ENCODE assay signal across 8 cellular contexts in the genomic region with DNA sequence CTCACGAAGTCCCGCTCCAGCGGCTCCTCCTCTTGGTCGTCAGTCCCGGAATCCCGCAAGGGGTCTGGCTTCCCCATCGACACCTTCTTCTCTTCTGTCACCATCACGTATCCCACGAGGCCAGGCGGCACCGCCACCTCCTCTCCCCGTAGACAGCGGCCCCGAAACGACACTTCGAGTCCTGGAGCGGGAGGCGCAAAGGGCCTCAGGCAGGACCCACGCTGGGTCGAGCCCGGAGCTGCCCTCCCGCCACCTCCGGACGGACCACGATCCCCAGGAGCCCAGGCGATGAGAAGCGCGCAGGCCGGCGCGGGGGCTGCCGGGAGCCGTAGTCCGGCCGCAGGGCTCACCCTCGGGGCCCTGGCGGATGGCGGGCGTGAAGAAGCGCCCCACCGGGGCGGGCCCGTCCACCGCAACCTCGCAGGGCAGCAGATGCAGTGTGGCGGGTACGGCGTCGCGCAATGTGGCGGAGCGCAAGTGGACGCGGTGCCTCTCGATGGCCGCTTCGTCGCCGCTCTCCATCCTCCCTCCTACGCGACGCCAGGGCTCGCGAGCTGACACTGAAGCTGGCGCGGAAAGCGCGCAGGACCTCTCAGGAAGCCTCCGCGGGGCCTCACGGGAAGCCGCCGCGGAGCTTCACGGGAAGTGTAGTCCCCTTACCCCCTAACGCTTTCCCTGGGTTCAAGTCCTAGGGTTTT. TPM values are rescaled to one million over a fixed set of nuclear protein-coding genes. Genes with fewer than 3 reads are reported as not detected.
DNase-seq lines count a peak whose midpoint lies in the region; ATAC-seq, FAIRE-seq and TF ChIP-seq lines count a peak whose summit lies in the region.

A gene (minus strand): TSS at position 562 of the 698 bp plus-strand sequence. CDS start 40 bp downstream, at position 522.

- H3K9me1 ChIP-seq in keratinocyte (ENCODE audit: control insufficient read depth, extremely low read depth, insufficient read depth, low read length) = no peaks in the 10 kb centered on the region

- H3K36me3 Mint-ChIP-seq in central memory CD8-positive, alpha-beta T cell (ENCODE audit: insufficient read depth) = peaks cover 28% of the 10 kb centered on the region

- dilution Hi-C loops in keratinocyte (cut with MboI; ENCODE audit: extremely low pct_ligation_motif_present, low sequenced_read_pairs) = no loop called here

- CTCF ChIA-PET in AG04449 (lab: Yijun Ruan, JAX) = interaction anchor here (0.9 to 4.3 kb wide), 10 partner anchors 9 to 332 kb away, joined by 3 to 28 read pairs (median 4); a partner anchor contains a TSS

- peaks cover 17 to 29% of the 10 kb centered on the region in 2 experiments for H3K36me3 ChIP-seq in keratinocyte (ENCODE audit: control insufficient read depth in 2 of 2, extremely low read depth in 1 of 2, insufficient read depth in 2 of 2, low read length in 2 of 2)

- H3K4me3 ChIP-seq in AG04449 (ENCODE audit: low read depth, low read length) = peak within 1 kb of the TSS; percentile 89
- peak within 1 kb of the TSS; percentile 67 to 84 (median 80) for H3K4me3 ChIP-seq in keratinocyte (ENCODE audit: control insufficient read depth in 2 of 3, extremely low read depth in 1 of 3, insufficient read depth in 2 of 3, low read depth in 1 of 3, low read length in 3 of 3)

- H3K27me3 ChIP-seq in keratinocyte (ENCODE audit: control insufficient read depth, extremely low read depth, insufficient read depth, low read length) = no peaks in the 10 kb centered on the region

- FAIRE-seq in keratinocyte (lab: Jason Lieb, UNC) = no peak

- peak within 1 kb of the TSS; percentile 39 for H3K27ac ChIP-seq in keratinocyte (ENCODE audit: control insufficient read depth, insufficient read depth, low read length)

- peak within 1 kb of the TSS; percentile 85 for H3K27ac Mint-ChIP-seq in central memory CD8-positive, alpha-beta T cell (ENCODE audit: low read depth)

- H3K4me1 Mint-ChIP-seq in central memory CD8-positive, alpha-beta T cell = peaks cover 17% of the 10 kb centered on the region

- TF ChIP-seq CTCF in AG04449 (IDR thresholded peaks at IDR 0.05; ENCODE audit: insufficient read depth, low read length, missing control alignments) = no peak
- TF ChIP-seq CTCF in keratinocyte (optimal IDR thresholded peaks at IDR 0.05 in 1 of 3, IDR thresholded peaks at IDR 0.05 in 1 of 3, conservative IDR thresholded peaks at IDR 0.05 in 1 of 3; ENCODE audit: extremely low read depth in 1 of 3, insufficient read depth in 2 of 3, low read length in 3 of 3) = no peak

- H3K9me3 ChIP-seq in keratinocyte (ENCODE audit: control insufficient read depth, low read depth, low read length) = no peaks in the 10 kb centered on the region

- peaks cover 25% of the 10 kb centered on the region for H3K79me2 ChIP-seq in keratinocyte (ENCODE audit: control insufficient read depth, insufficient read depth, low read length)

- no peak for DNase-seq in AG04449 (ENCODE audit: low read depth, low spot score)
- DNase-seq in NCI-H2227 treated with DMSO at 0.1 percent for 48 hours (lab: John Stamatoyannopoulos, UW) = peak; percentile 72
- DNase-seq in central memory CD8-positive, alpha-beta T cell (ENCODE audit: low spot score in 2 of 2) = peak; percentile 51
- peak; percentile 30 for DNase-seq in keratinocyte (ENCODE audit: low read depth, low spot score)
- peak; percentile 66 to 82 (median 67) for DNase-seq in stimulated activated CD4-positive, alpha-beta T cell treated with anti-CD3 and anti-CD28 coated beads, Interleukin-12 subunit alpha, Interleukin-12 subunit beta, amount 100 ng/mL, for 48 hours (ENCODE audit: low read depth in 2 of 3, low spot score in 1 of 3)

- H3K4me1 ChIP-seq in keratinocyte (ENCODE audit: control insufficient read depth, extremely low read depth, insufficient read depth, low read length) = peaks cover 11% of the 10 kb centered on the region

- peak within 1 kb of the TSS; percentile 81 for H2AFZ ChIP-seq in keratinocyte (ENCODE audit: control insufficient read depth, low read length)

- H3K4me3 Mint-ChIP-seq in central memory CD8-positive, alpha-beta T cell = peak within 1 kb of the TSS; percentile 88

- H3K27me3 Mint-ChIP-seq in central memory CD8-positive, alpha-beta T cell = no peaks in the 10 kb centered on the region

- no peaks in the 10 kb centered on the region for H3K9me3 Mint-ChIP-seq in central memory CD8-positive, alpha-beta T cell

- H4K20me1 ChIP-seq in keratinocyte (ENCODE audit: control insufficient read depth, extremely low read depth, insufficient read depth, low read length) = peaks cover 4% of the 10 kb centered on the region

- peak within 1 kb of the TSS; percentile 96 for H3K4me2 ChIP-seq in keratinocyte (ENCODE audit: control insufficient read depth, extremely low read depth, insufficient read depth, low read depth, low read length)

- H3K9ac ChIP-seq in keratinocyte (ENCODE audit: control insufficient read depth, extremely low read depth, insufficient read depth, low read length) = peak within 1 kb of the TSS; percentile 80

- ATAC-seq in GM18870 (IDR thresholded peaks at IDR 0.05; ENCODE audit: unreplicated experiment) (peak; percentile 46), HG03108 (IDR thresholded peaks at IDR 0.05; ENCODE audit: unreplicated experiment) (peak; percentile 78)
- ATAC-seq in activated CD4-positive, CD25-positive, alpha-beta regulatory T cell treated with anti-CD3 and anti-CD28 coated beads, Interleukin-2, amount 50 U/mL, for 24 hours = peak; percentile 93
- ATAC-seq in central memory CD8-positive, alpha-beta T cell (replicated peaks; ENCODE audit: extremely low read depth, poor library complexity, severe bottlenecking) = peak; percentile 98

- POLR2A ChIA-PET in AG04449 (lab: Yijun Ruan, JAX) = interaction anchor here (0.5 to 2.7 kb wide), 8 partner anchors 8 to 273 kb away, joined by 3 to 23 read pairs (median 4); a partner anchor contains a TSS

RNA-seq across cellular contexts. Expression of the gene that starts here (rescaled TPM):
- polyA plus RNA-seq in keratinocyte = 16.0 to 20.6 TPM (median 18.5 TPM) in 3 replicates
- 11.1 TPM for polyA plus RNA-seq in keratinocyte (2011; ENCODE audit: low read depth)
- polyA plus RNA-seq in keratinocyte (2011; cell fraction: cytosol; rRNA removed) = 7.5 and 17.5 TPM in 2 replicates
- 17.2 and 19.6 TPM in 2 replicates for polyA plus RNA-seq in keratinocyte (2011; cell fraction: nucleus; rRNA removed)
- 11.6 and 28.0 TPM in 2 replicates for polyA plus RNA-seq in keratinocyte (2012; ENCODE audit: low replicate concordance)
- polyA minus RNA-seq in keratinocyte = 4.7 to 7.3 TPM (median 5.1 TPM) in 3 replicates
- polyA minus RNA-seq in keratinocyte (2011; cell fraction: cytosol; rRNA and poly(A)+ RNA removed) = 26.1 TPM
- 3.3 and 4.0 TPM in 2 replicates for polyA minus RNA-seq in keratinocyte (2011; cell fraction: nucleus; rRNA and poly(A)+ RNA removed)

Comparison
In these comparisons a context has a peak if more than half of its experiments do, and no peak if none do; other contexts are left out.
1. ATAC-seq: peak in every context shown above with its lines; median percentile 98 in central memory CD8-positive, alpha-beta T cell; 93 in activated CD4-positive, CD25-positive, alpha-beta regulatory T cell treated with anti-CD3 and anti-CD28 coated beads, Interleukin-2, amount 50 U/mL, for 24 hours; 78 in HG03108; 46 in GM18870.